Comparison of ENCODE assay signal across 20 cellular contexts in genomic region chr5:166436857-166437256, GRCh38.
DNase-seq lines count a peak whose midpoint lies in the region; ATAC-seq and TF ChIP-seq lines count a peak whose summit lies in the region.
"Had no signal": no experiment of that assay in that cellular context is flagged by ENCODE, and none has a peak within 500 bp of the region (broad histone marks: within the 10 kb centered on the region; RNA-seq: fewer than 3 reads in every experiment).

No MANE protein-coding gene starts in this region.

- no peaks in the 10 kb centered on the region; the same call in 1 of the 2 replicates for H3K9me3 ChIP-seq in SJCRH30 (replicated peaks)
- no peaks in the 10 kb centered on the region for H3K9me3 ChIP-seq in ascending aorta
- H3K9me3 ChIP-seq: HAP-1 had no signal

- intact Hi-C loops in ascending aorta (cut with DNase I), result no loop called here

- H3K36me3 ChIP-seq in SJCRH30 (no peaks in the 10 kb centered on the region), ascending aorta (no peaks in the 10 kb centered on the region)
- H3K36me3 ChIP-seq: HAP-1 had no signal

- H3K27ac ChIP-seq in SJCRH30 (peak overlapping the region; percentile 87), foreskin keratinocyte (no peak overlapping the region), ascending aorta (no peak overlapping the region)

- DNase-seq in HCEC 1CT (peak; percentile 8), SJCRH30 (peak; percentile 10 to 64), foreskin keratinocyte (peak; percentile 1 to 27), retinal pigment epithelial cell (ENCODE audit: low read depth) (peak; percentile 38), ascending aorta (ENCODE audit: low spot score in 2 of 2) (no peak), hippocampal formation (lab: John Stamatoyannopoulos, UW) (no peak), NCI-H187 treated with DMSO at 0.1 percent for 48 hours (lab: John Stamatoyannopoulos, UW) (no peak)
- DNase-seq: activated naive CD4-positive, alpha-beta T cell treated with anti-CD3 and anti-CD28 coated beads, Interleukin-2, amount 10 ng/mL, durations not matched to agents 7 days and 5 days; anterior cingulate cortex; CD4-positive, CD25-positive, alpha-beta regulatory T cell; cerebellar nuclear complex; DMS 273 treated with DMSO at 0.1 percent for 48 hours; effector CD4-positive, alpha-beta T cell; natural killer cell; NCI-H1436; NCI-H526 treated with DMSO at 0.1 percent for 48 hours; T-helper 1 cell had no signal

- no peak overlapping the region for H3K4me3 ChIP-seq in SJCRH30
- H3K4me3 ChIP-seq in retinal pigment epithelial cell (ENCODE audit: low read length), result no peak overlapping the region
- no peak overlapping the region for H3K4me3 ChIP-seq in ascending aorta
- H3K4me3 ChIP-seq: HAP-1, K562 had no signal

- H3K4me1 ChIP-seq in SJCRH30 (peaks cover 18% of the 10 kb centered on the region), foreskin keratinocyte (no peaks in the 10 kb centered on the region), ascending aorta (no peaks in the 10 kb centered on the region)

- no peak for ATAC-seq in foreskin keratinocyte
- ATAC-seq: K562, natural killer cell, Right ventricle myocardium inferior had no signal

- TF ChIP-seq CTCF in foreskin keratinocyte (conservative IDR thresholded peaks at IDR 0.05) (no peak), retinal pigment epithelial cell (conservative IDR thresholded peaks at IDR 0.05; ENCODE audit: low read depth, low read length) (no peak), ascending aorta (IDR thresholded peaks at IDR 0.05) (no peak)

- H3K27me3 ChIP-seq in SJCRH30, result no peaks in the 10 kb centered on the region
- no peaks in the 10 kb centered on the region for H3K27me3 ChIP-seq in foreskin keratinocyte
- no peaks in the 10 kb centered on the region for H3K27me3 ChIP-seq in ascending aorta

Comparison
In these comparisons a context has a peak if more than half of its experiments do, and no peak if none do; other contexts are left out.
1. DNase-seq: peak in HCEC 1CT (single experiment), SJCRH30 (2 of 2), foreskin keratinocyte (2 of 2) and retinal pigment epithelial cell (single experiment); none in ascending aorta (0 of 2), hippocampal formation (0 of 2) and NCI-H187 treated with DMSO at 0.1 percent for 48 hours (single experiment).